In the genomic region with DNA sequence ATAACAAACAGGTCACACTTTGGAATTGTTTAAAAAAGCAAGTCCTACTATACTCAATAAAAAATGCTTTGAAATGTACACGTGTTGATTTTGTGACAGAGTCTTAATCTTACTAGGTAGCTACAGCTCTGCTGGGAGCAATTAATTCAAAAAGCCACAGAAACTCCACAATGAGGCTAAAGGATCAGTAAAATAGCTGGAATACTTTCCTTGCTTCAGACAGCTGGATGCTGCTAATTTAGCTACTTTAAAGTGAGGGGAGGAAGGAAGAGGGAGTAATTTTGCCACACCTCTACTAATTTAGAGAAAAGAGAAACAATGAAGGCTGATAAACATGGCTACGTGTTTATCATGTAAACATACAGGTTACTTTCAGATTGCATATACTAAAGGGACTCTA, we compare ENCODE assay signal across 2 cellular contexts.
TF ChIP-seq lines count a peak whose summit lies in the region.

No MANE protein-coding gene starts in this region.

TF ChIP-seq in GM23338, 12 proteins besides CTCF, POLR2A, EP300 and RAD21:
- TF ChIP-seq, protein P1, sequence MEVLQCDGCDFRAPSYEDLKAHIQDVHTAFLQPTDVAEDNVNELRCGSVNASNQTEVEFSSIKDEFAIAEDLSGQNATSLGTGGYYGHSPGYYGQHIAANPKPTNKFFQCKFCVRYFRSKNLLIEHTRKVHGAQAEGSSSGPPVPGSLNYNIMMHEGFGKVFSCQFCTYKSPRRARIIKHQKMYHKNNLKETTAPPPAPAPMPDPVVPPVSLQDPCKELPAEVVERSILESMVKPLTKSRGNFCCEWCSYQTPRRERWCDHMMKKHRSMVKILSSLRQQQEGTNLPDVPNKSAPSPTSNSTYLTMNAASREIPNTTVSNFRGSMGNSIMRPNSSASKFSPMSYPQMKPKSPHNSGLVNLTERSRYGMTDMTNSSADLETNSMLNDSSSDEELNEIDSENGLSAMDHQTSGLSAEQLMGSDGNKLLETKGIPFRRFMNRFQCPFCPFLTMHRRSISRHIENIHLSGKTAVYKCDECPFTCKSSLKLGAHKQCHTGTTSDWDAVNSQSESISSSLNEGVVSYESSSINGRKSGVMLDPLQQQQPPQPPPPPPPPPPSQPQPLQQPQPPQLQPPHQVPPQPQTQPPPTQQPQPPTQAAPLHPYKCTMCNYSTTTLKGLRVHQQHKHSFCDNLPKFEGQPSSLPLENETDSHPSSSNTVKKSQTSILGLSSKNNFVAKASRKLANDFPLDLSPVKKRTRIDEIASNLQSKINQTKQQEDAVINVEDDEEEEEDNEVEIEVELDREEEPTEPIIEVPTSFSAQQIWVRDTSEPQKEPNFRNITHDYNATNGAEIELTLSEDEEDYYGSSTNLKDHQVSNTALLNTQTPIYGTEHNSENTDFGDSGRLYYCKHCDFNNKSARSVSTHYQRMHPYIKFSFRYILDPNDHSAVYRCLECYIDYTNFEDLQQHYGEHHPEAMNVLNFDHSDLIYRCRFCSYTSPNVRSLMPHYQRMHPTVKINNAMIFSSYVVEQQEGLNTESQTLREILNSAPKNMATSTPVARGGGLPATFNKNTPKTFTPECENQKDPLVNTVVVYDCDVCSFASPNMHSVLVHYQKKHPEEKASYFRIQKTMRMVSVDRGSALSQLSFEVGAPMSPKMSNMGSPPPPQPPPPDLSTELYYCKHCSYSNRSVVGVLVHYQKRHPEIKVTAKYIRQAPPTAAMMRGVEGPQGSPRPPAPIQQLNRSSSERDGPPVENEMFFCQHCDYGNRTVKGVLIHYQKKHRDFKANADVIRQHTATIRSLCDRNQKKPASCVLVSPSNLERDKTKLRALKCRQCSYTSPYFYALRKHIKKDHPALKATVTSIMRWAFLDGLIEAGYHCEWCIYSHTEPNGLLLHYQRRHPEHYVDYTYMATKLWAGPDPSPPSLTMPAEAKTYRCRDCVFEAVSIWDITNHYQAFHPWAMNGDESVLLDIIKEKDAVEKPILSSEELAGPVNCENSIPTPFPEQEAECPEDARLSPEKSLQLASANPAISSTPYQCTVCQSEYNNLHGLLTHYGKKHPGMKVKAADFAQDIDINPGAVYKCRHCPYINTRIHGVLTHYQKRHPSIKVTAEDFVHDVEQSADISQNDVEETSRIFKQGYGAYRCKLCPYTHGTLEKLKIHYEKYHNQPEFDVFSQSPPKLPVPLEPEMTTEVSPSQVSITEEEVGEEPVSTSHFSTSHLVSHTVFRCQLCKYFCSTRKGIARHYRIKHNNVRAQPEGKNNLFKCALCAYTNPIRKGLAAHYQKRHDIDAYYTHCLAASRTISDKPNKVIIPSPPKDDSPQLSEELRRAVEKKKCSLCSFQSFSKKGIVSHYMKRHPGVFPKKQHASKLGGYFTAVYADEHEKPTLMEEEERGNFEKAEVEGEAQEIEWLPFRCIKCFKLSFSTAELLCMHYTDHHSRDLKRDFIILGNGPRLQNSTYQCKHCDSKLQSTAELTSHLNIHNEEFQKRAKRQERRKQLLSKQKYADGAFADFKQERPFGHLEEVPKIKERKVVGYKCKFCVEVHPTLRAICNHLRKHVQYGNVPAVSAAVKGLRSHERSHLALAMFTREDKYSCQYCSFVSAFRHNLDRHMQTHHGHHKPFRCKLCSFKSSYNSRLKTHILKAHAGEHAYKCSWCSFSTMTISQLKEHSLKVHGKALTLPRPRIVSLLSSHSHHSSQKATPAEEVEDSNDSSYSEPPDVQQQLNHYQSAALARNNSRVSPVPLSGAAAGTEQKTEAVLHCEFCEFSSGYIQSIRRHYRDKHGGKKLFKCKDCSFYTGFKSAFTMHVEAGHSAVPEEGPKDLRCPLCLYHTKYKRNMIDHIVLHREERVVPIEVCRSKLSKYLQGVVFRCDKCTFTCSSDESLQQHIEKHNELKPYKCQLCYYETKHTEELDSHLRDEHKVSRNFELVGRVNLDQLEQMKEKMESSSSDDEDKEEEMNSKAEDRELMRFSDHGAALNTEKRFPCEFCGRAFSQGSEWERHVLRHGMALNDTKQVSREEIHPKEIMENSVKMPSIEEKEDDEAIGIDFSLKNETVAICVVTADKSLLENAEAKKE (CRISPR knock-in tag; IDR thresholded peaks at IDR 0.05) = no peak
- TF ChIP-seq EZH2 (IDR thresholded peaks at IDR 0.05; ENCODE audit: low read depth, unreplicated experiment) (no peak), JUNB (IDR thresholded peaks at IDR 0.05; ENCODE audit: unreplicated experiment) (no peak), EZH2phosphoT487 (IDR thresholded peaks at IDR 0.05; ENCODE audit: unreplicated experiment) (no peak), STAT1 (IDR thresholded peaks at IDR 0.05; ENCODE audit: unreplicated experiment) (no peak), POLR2AphosphoS5 (IDR thresholded peaks at IDR 0.05; ENCODE audit: low read depth) (no peak), ZNF331 (CRISPR knock-in tag; IDR thresholded peaks at IDR 0.05; ENCODE audit: low read depth) (no peak)
- TF ChIP-seq, protein P2, sequence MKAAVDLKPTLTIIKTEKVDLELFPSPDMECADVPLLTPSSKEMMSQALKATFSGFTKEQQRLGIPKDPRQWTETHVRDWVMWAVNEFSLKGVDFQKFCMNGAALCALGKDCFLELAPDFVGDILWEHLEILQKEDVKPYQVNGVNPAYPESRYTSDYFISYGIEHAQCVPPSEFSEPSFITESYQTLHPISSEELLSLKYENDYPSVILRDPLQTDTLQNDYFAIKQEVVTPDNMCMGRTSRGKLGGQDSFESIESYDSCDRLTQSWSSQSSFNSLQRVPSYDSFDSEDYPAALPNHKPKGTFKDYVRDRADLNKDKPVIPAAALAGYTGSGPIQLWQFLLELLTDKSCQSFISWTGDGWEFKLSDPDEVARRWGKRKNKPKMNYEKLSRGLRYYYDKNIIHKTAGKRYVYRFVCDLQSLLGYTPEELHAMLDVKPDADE (IDR thresholded peaks at IDR 0.05) = no peak
- TF ChIP-seq, protein P3, sequence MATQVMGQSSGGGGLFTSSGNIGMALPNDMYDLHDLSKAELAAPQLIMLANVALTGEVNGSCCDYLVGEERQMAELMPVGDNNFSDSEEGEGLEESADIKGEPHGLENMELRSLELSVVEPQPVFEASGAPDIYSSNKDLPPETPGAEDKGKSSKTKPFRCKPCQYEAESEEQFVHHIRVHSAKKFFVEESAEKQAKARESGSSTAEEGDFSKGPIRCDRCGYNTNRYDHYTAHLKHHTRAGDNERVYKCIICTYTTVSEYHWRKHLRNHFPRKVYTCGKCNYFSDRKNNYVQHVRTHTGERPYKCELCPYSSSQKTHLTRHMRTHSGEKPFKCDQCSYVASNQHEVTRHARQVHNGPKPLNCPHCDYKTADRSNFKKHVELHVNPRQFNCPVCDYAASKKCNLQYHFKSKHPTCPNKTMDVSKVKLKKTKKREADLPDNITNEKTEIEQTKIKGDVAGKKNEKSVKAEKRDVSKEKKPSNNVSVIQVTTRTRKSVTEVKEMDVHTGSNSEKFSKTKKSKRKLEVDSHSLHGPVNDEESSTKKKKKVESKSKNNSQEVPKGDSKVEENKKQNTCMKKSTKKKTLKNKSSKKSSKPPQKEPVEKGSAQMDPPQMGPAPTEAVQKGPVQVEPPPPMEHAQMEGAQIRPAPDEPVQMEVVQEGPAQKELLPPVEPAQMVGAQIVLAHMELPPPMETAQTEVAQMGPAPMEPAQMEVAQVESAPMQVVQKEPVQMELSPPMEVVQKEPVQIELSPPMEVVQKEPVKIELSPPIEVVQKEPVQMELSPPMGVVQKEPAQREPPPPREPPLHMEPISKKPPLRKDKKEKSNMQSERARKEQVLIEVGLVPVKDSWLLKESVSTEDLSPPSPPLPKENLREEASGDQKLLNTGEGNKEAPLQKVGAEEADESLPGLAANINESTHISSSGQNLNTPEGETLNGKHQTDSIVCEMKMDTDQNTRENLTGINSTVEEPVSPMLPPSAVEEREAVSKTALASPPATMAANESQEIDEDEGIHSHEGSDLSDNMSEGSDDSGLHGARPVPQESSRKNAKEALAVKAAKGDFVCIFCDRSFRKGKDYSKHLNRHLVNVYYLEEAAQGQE (IDR thresholded peaks at IDR 0.05; ENCODE audit: unreplicated experiment) = no peak
TF ChIP-seq in GM23338: peak in this region for 0.

TF ChIP-seq in WTC11, 78 proteins besides CTCF, POLR2A, EP300 and RAD21:
- TF ChIP-seq, protein P4, sequence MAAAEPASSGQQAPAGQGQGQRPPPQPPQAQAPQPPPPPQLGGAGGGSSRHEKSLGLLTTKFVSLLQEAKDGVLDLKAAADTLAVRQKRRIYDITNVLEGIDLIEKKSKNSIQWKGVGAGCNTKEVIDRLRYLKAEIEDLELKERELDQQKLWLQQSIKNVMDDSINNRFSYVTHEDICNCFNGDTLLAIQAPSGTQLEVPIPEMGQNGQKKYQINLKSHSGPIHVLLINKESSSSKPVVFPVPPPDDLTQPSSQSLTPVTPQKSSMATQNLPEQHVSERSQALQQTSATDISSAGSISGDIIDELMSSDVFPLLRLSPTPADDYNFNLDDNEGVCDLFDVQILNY (CRISPR knock-in tag; IDR thresholded peaks at IDR 0.05) = no peak
- TF ChIP-seq, protein P5, sequence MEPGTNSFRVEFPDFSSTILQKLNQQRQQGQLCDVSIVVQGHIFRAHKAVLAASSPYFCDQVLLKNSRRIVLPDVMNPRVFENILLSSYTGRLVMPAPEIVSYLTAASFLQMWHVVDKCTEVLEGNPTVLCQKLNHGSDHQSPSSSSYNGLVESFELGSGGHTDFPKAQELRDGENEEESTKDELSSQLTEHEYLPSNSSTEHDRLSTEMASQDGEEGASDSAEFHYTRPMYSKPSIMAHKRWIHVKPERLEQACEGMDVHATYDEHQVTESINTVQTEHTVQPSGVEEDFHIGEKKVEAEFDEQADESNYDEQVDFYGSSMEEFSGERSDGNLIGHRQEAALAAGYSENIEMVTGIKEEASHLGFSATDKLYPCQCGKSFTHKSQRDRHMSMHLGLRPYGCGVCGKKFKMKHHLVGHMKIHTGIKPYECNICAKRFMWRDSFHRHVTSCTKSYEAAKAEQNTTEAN (CRISPR knock-in tag; IDR thresholded peaks at IDR 0.05) = no peak
- TF ChIP-seq, protein P6, sequence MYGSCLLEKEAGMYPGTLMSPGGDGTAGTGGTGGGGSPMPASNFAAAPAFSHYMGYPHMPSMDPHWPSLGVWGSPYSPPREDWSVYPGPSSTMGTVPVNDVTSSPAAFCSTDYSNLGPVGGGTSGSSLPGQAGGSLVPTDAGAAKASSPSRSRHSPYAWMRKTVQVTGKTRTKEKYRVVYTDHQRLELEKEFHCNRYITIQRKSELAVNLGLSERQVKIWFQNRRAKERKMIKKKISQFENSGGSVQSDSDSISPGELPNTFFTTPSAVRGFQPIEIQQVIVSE (CRISPR knock-in tag; IDR thresholded peaks at IDR 0.05; ENCODE audit: borderline replicate concordance) = no peak
- TF ChIP-seq, protein P7, sequence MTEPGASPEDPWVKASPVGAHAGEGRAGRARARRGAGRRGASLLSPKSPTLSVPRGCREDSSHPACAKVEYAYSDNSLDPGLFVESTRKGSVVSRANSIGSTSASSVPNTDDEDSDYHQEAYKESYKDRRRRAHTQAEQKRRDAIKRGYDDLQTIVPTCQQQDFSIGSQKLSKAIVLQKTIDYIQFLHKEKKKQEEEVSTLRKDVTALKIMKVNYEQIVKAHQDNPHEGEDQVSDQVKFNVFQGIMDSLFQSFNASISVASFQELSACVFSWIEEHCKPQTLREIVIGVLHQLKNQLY (CRISPR knock-in tag; IDR thresholded peaks at IDR 0.05) = no peak
- TF ChIP-seq NFYB (CRISPR knock-in tag; conservative IDR thresholded peaks at IDR 0.05; ENCODE audit: low read depth) = no peak
- TF ChIP-seq, protein P8, sequence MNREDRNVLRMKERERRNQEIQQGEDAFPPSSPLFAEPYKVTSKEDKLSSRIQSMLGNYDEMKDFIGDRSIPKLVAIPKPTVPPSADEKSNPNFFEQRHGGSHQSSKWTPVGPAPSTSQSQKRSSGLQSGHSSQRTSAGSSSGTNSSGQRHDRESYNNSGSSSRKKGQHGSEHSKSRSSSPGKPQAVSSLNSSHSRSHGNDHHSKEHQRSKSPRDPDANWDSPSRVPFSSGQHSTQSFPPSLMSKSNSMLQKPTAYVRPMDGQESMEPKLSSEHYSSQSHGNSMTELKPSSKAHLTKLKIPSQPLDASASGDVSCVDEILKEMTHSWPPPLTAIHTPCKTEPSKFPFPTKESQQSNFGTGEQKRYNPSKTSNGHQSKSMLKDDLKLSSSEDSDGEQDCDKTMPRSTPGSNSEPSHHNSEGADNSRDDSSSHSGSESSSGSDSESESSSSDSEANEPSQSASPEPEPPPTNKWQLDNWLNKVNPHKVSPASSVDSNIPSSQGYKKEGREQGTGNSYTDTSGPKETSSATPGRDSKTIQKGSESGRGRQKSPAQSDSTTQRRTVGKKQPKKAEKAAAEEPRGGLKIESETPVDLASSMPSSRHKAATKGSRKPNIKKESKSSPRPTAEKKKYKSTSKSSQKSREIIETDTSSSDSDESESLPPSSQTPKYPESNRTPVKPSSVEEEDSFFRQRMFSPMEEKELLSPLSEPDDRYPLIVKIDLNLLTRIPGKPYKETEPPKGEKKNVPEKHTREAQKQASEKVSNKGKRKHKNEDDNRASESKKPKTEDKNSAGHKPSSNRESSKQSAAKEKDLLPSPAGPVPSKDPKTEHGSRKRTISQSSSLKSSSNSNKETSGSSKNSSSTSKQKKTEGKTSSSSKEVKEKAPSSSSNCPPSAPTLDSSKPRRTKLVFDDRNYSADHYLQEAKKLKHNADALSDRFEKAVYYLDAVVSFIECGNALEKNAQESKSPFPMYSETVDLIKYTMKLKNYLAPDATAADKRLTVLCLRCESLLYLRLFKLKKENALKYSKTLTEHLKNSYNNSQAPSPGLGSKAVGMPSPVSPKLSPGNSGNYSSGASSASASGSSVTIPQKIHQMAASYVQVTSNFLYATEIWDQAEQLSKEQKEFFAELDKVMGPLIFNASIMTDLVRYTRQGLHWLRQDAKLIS (CRISPR knock-in tag; IDR thresholded peaks at IDR 0.05; ENCODE audit: borderline replicate concordance) = no peak
- TF ChIP-seq, protein P9, sequence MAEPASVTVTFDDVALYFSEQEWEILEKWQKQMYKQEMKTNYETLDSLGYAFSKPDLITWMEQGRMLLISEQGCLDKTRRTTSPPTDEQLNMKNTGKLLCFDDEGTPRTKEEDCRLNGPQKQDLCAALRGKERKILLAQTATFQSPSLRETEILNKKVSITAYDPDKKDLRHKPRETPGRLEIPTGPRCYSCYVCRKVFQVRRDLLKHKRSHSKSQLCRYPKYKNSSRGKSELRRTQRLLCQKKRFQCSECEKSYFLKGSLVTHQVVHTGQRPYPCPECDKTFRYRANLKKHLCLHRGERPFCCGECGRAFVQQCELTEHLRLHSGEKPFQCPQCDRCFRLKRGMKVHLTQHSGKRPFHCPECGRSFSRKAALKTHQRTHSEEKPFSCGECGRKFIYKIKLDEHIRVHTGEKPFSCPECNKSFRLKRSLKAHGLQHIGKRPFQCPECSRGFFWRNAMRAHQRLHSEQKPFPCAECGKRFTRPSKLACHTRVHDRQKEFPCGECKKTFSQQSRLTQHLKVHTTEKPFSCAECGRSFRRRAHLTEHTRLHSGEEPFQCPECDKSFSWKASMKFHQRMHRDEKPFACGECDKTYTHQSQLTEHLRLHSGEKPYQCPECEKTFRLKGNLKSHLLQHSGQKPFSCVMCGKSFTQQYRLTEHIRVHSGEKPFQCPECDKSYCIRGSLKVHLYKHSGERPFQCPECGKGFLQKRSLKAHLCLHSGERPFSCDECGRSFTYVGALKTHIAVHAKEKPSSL (CRISPR knock-in tag; conservative IDR thresholded peaks at IDR 0.05) = no peak
- no peak for TF ChIP-seq ZNF138 (CRISPR knock-in tag; conservative IDR thresholded peaks at IDR 0.05)
- TF ChIP-seq, protein P10, sequence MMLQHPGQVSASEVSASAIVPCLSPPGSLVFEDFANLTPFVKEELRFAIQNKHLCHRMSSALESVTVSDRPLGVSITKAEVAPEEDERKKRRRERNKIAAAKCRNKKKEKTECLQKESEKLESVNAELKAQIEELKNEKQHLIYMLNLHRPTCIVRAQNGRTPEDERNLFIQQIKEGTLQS (CRISPR knock-in tag; conservative IDR thresholded peaks at IDR 0.05) = no peak
- TF ChIP-seq TEAD1 (CRISPR knock-in tag; IDR thresholded peaks at IDR 0.05) = no peak
- no peak for TF ChIP-seq SP1 (CRISPR knock-in tag; conservative IDR thresholded peaks at IDR 0.05)
TF ChIP-seq in WTC11: peak in this region for 0.
